In genomic region chr15:92044510-92044909, GRCh38 we compare ENCODE assay signal across 13 cellular contexts.
DNase-seq lines count a peak whose midpoint lies in the region; ATAC-seq and TF ChIP-seq lines count a peak whose summit lies in the region.
"Had no signal": no experiment of that assay in that cellular context is flagged by ENCODE, and none has a peak within 500 bp of the region (broad histone marks: within the 10 kb centered on the region; RNA-seq: fewer than 3 reads in every experiment).

No MANE protein-coding gene starts in this region.

- no peak overlapping the region for H2AK5ac ChIP-seq in neuronal stem cell (ENCODE audit: low read depth, low read length)

- H2BK120ac ChIP-seq in neuronal stem cell (ENCODE audit: low read depth, low read length), result no peak overlapping the region

- peak overlapping the region in 2 of 3 donors; percentile 21 to 39 for H3K27ac Mint-ChIP-seq in CD4-positive, CD25-positive, alpha-beta regulatory T cell
- H3K27ac Mint-ChIP-seq in T-helper 17 cell (peak overlapping the region; percentile 66), endothelial cell (ENCODE audit: unreplicated experiment) (peak overlapping the region; percentile 7)

- H3K9me3 ChIP-seq in CD4-positive, CD25-positive, alpha-beta regulatory T cell (ENCODE audit: control insufficient read depth in 2 of 2, low read length in 2 of 2), result no peaks in the 10 kb centered on the region
- H3K9me3 ChIP-seq in T-helper 17 cell (ENCODE audit: control insufficient read depth, low read length, poor library complexity, severe bottlenecking) (no peaks in the 10 kb centered on the region), neuronal stem cell (replicated peaks in 1 of 2; ENCODE audit: control insufficient read depth in 2 of 2, insufficient read depth in 1 of 2, low read depth in 1 of 2, low read length in 2 of 2) (peaks cover 0 to 3% of the 10 kb centered on the region in 2 donors)

- no peak overlapping the region for H3K4ac ChIP-seq in neuronal stem cell (ENCODE audit: low read length)

- H3K27ac ChIP-seq in CD4-positive, CD25-positive, alpha-beta regulatory T cell (ENCODE audit: insufficient read depth, low read length, poor library complexity, severe bottlenecking), result no peak overlapping the region
- H3K27ac ChIP-seq in neuronal stem cell (replicated peaks; ENCODE audit: low read length), result no peak overlapping the region
- H3K27ac ChIP-seq: BLaER1 had no signal

- H3K79me1 ChIP-seq in neuronal stem cell (ENCODE audit: low read depth, low read length), result no peaks in the 10 kb centered on the region

- H3K9me3 Mint-ChIP-seq in CD4-positive, CD25-positive, alpha-beta regulatory T cell, result no peaks in the 10 kb centered on the region
- no peaks in the 10 kb centered on the region for H3K9me3 Mint-ChIP-seq in endothelial cell (ENCODE audit: unreplicated experiment)

- DNase-seq in CD4-positive, CD25-positive, alpha-beta regulatory T cell, result no peak
- no peak for DNase-seq in T-helper 17 cell
- no peak for DNase-seq in endothelial cell (ENCODE audit: low spot score)
- DNase-seq in neuronal stem cell (ENCODE audit: low spot score), result no peak
- DNase-seq in medulla oblongata (ENCODE audit: extremely low spot score), result no peak
- DNase-seq in SHP77 treated with DMSO at 0.1 percent for 48 hours (lab: John Stamatoyannopoulos, UW), result no peak
- DNase-seq: 8988T, AML-193, Calu3, DMS 273 treated with DMSO at 0.1 percent for 48 hours, HCEC 1CT had no signal

- H3K4me1 ChIP-seq in CD4-positive, CD25-positive, alpha-beta regulatory T cell (ENCODE audit: control insufficient read depth, insufficient read depth, low read length, poor library complexity, severe bottlenecking), result no peaks in the 10 kb centered on the region
- no peaks in the 10 kb centered on the region for H3K4me1 ChIP-seq in neuronal stem cell (ENCODE audit: control insufficient read depth in 2 of 2, insufficient read depth in 1 of 2, low read depth in 1 of 2, low read length in 2 of 2)
- H3K4me1 ChIP-seq: BLaER1 had no signal

- no peak overlapping the region for H2BK15ac ChIP-seq in neuronal stem cell (ENCODE audit: low read length)

- no peak overlapping the region for H2BK5ac ChIP-seq in neuronal stem cell (ENCODE audit: low read length)

- H3K9ac ChIP-seq in neuronal stem cell (ENCODE audit: low read depth, low read length, poor library complexity), result no peak overlapping the region
- H3K9ac ChIP-seq: BLaER1 had no signal

- WGBS in neuronal stem cell (ENCODE audit: extremely low coverage in 2 of 2, insufficient read length in 2 of 2, insufficient replicate concordance in 1 of 2), 2 donors, result no CpG with 5 or more reads among the region's 7 CpGs

- no peak for ATAC-seq in CD4-positive, CD25-positive, alpha-beta regulatory T cell (ENCODE audit: low read depth in 2 of 2)
- ATAC-seq in T-helper 17 cell, result no peak
- no peak for ATAC-seq in HG02571 (IDR thresholded peaks at IDR 0.05; ENCODE audit: unreplicated experiment)

- no peaks in the 10 kb centered on the region for H3K27me3 ChIP-seq in CD4-positive, CD25-positive, alpha-beta regulatory T cell (ENCODE audit: control insufficient read depth, insufficient read depth, low read length)
- H3K27me3 ChIP-seq in neuronal stem cell (ENCODE audit: control insufficient read depth in 3 of 3, insufficient read depth in 3 of 3, low read depth in 1 of 3, low read length in 3 of 3), result no peaks in the 10 kb centered on the region
- H3K27me3 ChIP-seq: BLaER1 had no signal

- peaks cover 4% of the 10 kb centered on the region for H3K36me3 Mint-ChIP-seq in CD4-positive, CD25-positive, alpha-beta regulatory T cell
- H3K36me3 Mint-ChIP-seq in T-helper 17 cell (ENCODE audit: low read depth), result no peaks in the 10 kb centered on the region
- H3K36me3 Mint-ChIP-seq in endothelial cell (ENCODE audit: low read depth, unreplicated experiment), result no peaks in the 10 kb centered on the region

- no peak for TF ChIP-seq CTCF in endothelial cell (IDR thresholded peaks at IDR 0.05; ENCODE audit: unreplicated experiment)

- no peaks in the 10 kb centered on the region for H3K36me3 ChIP-seq in CD4-positive, CD25-positive, alpha-beta regulatory T cell (ENCODE audit: control insufficient read depth, insufficient read depth, low read length)
- no peaks in the 10 kb centered on the region for H3K36me3 ChIP-seq in neuronal stem cell (replicated peaks in 1 of 2; ENCODE audit: control insufficient read depth in 2 of 2, insufficient read depth in 2 of 2, low read length in 2 of 2)
- H3K36me3 ChIP-seq: BLaER1 had no signal

- H3K4me1 Mint-ChIP-seq in CD4-positive, CD25-positive, alpha-beta regulatory T cell, result peaks cover 15 to 56% (median 38%) of the 10 kb centered on the region in 4 donors
- H3K4me1 Mint-ChIP-seq in T-helper 17 cell (peaks cover 59% of the 10 kb centered on the region), endothelial cell (ENCODE audit: unreplicated experiment) (peaks cover 24% of the 10 kb centered on the region)

- H3K18ac ChIP-seq in neuronal stem cell (ENCODE audit: low read length), result peak overlapping the region; percentile 39

- no peak overlapping the region for H2BK12ac ChIP-seq in neuronal stem cell (ENCODE audit: low read length)

- H4K8ac ChIP-seq in neuronal stem cell (ENCODE audit: low read depth, low read length), result no peak overlapping the region

- no peaks in the 10 kb centered on the region for H3K27me3 Mint-ChIP-seq in CD4-positive, CD25-positive, alpha-beta regulatory T cell
- H3K27me3 Mint-ChIP-seq in T-helper 17 cell, result no peaks in the 10 kb centered on the region
- H3K27me3 Mint-ChIP-seq in endothelial cell (ENCODE audit: unreplicated experiment), result peaks cover 3% of the 10 kb centered on the region

- H3K4me2 ChIP-seq in neuronal stem cell (ENCODE audit: insufficient read depth, low read length, poor library complexity, severe bottlenecking), result no peak overlapping the region
- H3K4me2 ChIP-seq: BLaER1 had no signal

- H3K4me3 ChIP-seq in CD4-positive, CD25-positive, alpha-beta regulatory T cell (ENCODE audit: low read depth, low read length), result no peak overlapping the region
- H3K4me3 ChIP-seq in neuronal stem cell (ENCODE audit: low read length in 2 of 2), result no peak overlapping the region
- H3K4me3 ChIP-seq: BLaER1 had no signal

- H4K91ac ChIP-seq in neuronal stem cell (ENCODE audit: low read depth, low read length, poor library complexity), result no peak overlapping the region

- no peak overlapping the region for H2AFZ ChIP-seq in neuronal stem cell (ENCODE audit: low read length)

- no peak overlapping the region for H3K4me3 Mint-ChIP-seq in CD4-positive, CD25-positive, alpha-beta regulatory T cell
- H3K4me3 Mint-ChIP-seq in T-helper 17 cell, result peak overlapping the region; percentile 36
- no peak overlapping the region for H3K4me3 Mint-ChIP-seq in endothelial cell (ENCODE audit: unreplicated experiment)

- no peak overlapping the region for H3K23ac ChIP-seq in neuronal stem cell (ENCODE audit: low read depth, low read length, poor library complexity)

- peak overlapping the region; percentile 17 for H3K14ac ChIP-seq in neuronal stem cell (ENCODE audit: low read length)

Comparison
In these comparisons a context has a peak if more than half of its experiments do, and no peak if none do; other contexts are left out.
1. H3K27ac Mint-ChIP-seq: peak in every context shown above with its lines; median percentile 66 in T-helper 17 cell; 30 in CD4-positive, CD25-positive, alpha-beta regulatory T cell; 7 in endothelial cell.